Comparison of ENCODE assay signal across 8 cellular contexts in genomic region chr19:18999896-19000620, GRCh38. TPM values are rescaled to one million over a fixed set of nuclear protein-coding genes. Genes with fewer than 3 reads are reported as not detected.
A peak's percentile ranks its signal among the peaks of the same experiment; 100 is the strongest.
DNase-seq lines count a peak whose midpoint lies in the region; ATAC-seq, FAIRE-seq and TF ChIP-seq lines count a peak whose summit lies in the region.

No MANE protein-coding gene starts in this region.

- peak overlapping the region in 9 of 11 experiments; percentile 10 to 54 (median 24); a peak in 12 of 22 replicates for H3K9ac ChIP-seq in BLaER1 treated with 17β-estradiol and CSF1 and Interleukin-3, amounts not matched to agents 10 nM and 100 nM
- H3K9ac ChIP-seq in K562 (ENCODE audit: insufficient read depth in 1 of 2, low read depth in 2 of 2, low read length in 2 of 2) (no peak overlapping the region), HepG2 (ENCODE audit: insufficient read depth, low read depth, low read length) (no peak overlapping the region), trophoblast cell (ENCODE audit: low read length) (no peak overlapping the region)

- peak overlapping the region; percentile 42 to 91 (median 77) for H3K4me2 ChIP-seq in BLaER1 treated with 17β-estradiol and CSF1 and Interleukin-3, amounts not matched to agents 10 nM and 100 nM
- H3K4me2 ChIP-seq in K562 (ENCODE audit: insufficient read depth, low read length) (no peak overlapping the region), HepG2 (ENCODE audit: low read depth, low read length) (no peak overlapping the region), trophoblast cell (ENCODE audit: low read length) (no peak overlapping the region)

- H3K23ac ChIP-seq in trophoblast cell (ENCODE audit: low read length): no peak overlapping the region

- peak; percentile 53 for ATAC-seq in K562
- peak; percentile 58 for ATAC-seq in HepG2
- ATAC-seq in omental fat pad (ENCODE audit: low FRiP score): no peak

- CTCF ChIA-PET in HEK293 (lab: Yijun Ruan, JAX) (interaction anchor here (0.6 to 2.6 kb wide), 4 partner anchors 14 to 724 kb away, joined by 3 to 11 read pairs (median 4); no protein-coding TSS in a partner anchor), K562 (lab: Yijun Ruan, JAX; ENCODE audit: low intra/inter-chr PET ratio) (interaction anchor here (0.6 kb wide), 1 partner anchor 169 kb away, joined by 4 read pairs; no protein-coding TSS in a partner anchor), HepG2 (lab: Yijun Ruan, JAX; ENCODE audit: low intra/inter-chr PET ratio, low total read pairs) (no interaction called here)

- no peak for TF ChIP-seq POLR2A in K562 (conservative IDR thresholded peaks at IDR 0.05)
- TF ChIP-seq POLR2A in HepG2 (IDR thresholded peaks at IDR 0.05; ENCODE audit: insufficient read depth in 1 of 2, low read depth in 2 of 2, low read length in 2 of 2): no peak

- H2AFZ ChIP-seq in K562 (ENCODE audit: low read depth, low read length): no peak overlapping the region
- no peak overlapping the region for H2AFZ ChIP-seq in HepG2 (ENCODE audit: low read length)
- no peak overlapping the region for H2AFZ ChIP-seq in trophoblast cell (ENCODE audit: insufficient read depth, low read length, poor library complexity)

- FAIRE-seq in K562 (lab: Jason Lieb, UNC) (no peak), HepG2 (lab: Jason Lieb, UNC) (no peak)

- in situ Hi-C loops in K562 (cut with MboI) (no loop called here), HepG2 (cut with HindIII; ENCODE audit: extremely low pct_ligation_motif_present, low pct_unique_long_range_greater_than_20kb) (no loop called here)

- no peak overlapping the region for H3K4ac ChIP-seq in trophoblast cell (ENCODE audit: low read depth, low read length)

- DNase-seq in K562 (ENCODE audit: extremely low read depth in 1 of 4, low spot score in 3 of 4) (no peak), HepG2 (ENCODE audit: low spot score) (no peak), trophoblast cell (no peak), germinal center (ENCODE audit: low spot score) (no peak), D341Med (ENCODE audit: low spot score) (no peak), omental fat pad (ENCODE audit: low spot score) (no peak)

- H4K8ac ChIP-seq in trophoblast cell (ENCODE audit: low read depth, low read length): no peak overlapping the region

- BruUV-seq in K562 (replicated peaks; lab: Mats Ljungman, UMichigan): no TSS peak
- BruUV-seq in HepG2 (replicated peaks; lab: Mats Ljungman, UMichigan): no TSS peak

- no peak overlapping the region for H2BK12ac ChIP-seq in trophoblast cell (ENCODE audit: low read length)

- WGBS in K562 (ENCODE audit: insufficient coverage, low coverage, missing lambda C conversion rate): 79% methylated on average over 11 of the region's 11 CpGs
- WGBS in HepG2 (ENCODE audit: low lambda C conversion rate): 94% methylated on average over 11 of the region's 11 CpGs
- WGBS in trophoblast cell (ENCODE audit: extremely low coverage, insufficient coverage, insufficient read length): no CpG with 5 or more reads among the region's 11 CpGs

- H3K27ac ChIP-seq in BLaER1 treated with 17β-estradiol and CSF1 and Interleukin-3, amounts not matched to agents 10 nM and 100 nM: peak overlapping the region in 4 of 11 experiments; percentile 15 to 56 (median 38); a peak in 4 of 22 replicates
- H3K27ac ChIP-seq in HEK293 (ENCODE audit: extremely low read depth, low read depth, low read length) (no peak overlapping the region), K562 (ENCODE audit: extremely low read depth, low read depth, low read length) (no peak overlapping the region), HepG2 (ENCODE audit: extremely low read length, insufficient read depth, low read length) (no peak overlapping the region), trophoblast cell (ENCODE audit: low read depth, low read length) (no peak overlapping the region)

- TF ChIP-seq CTCF in HEK293 (tag by site-specific recombination; IDR thresholded peaks at IDR 0.05) (no peak), K562 (IDR thresholded peaks at IDR 0.05 in 2 of 3, conservative IDR thresholded peaks at IDR 0.05 in 1 of 3; ENCODE audit: insufficient read depth in 2 of 3, low read depth in 1 of 3, low read length in 3 of 3) (peak; percentile 32 to 43 (median 33); a peak in 4 of 6 replicates), HepG2 (CRISPR knock-in tag; IDR thresholded peaks at IDR 0.05) (peak; percentile 43), omental fat pad (IDR thresholded peaks at IDR 0.05) (no peak)

- POLR2A ChIA-PET in HEK293 (lab: Yijun Ruan, JAX) (no interaction called here), K562 (lab: Yijun Ruan, JAX) (interaction anchor here (0.5 to 1.6 kb wide), 5 partner anchors 13 to 250 kb away, joined by 3 to 7 read pairs (median 3); no protein-coding TSS in a partner anchor), HepG2 (lab: Yijun Ruan, JAX) (no interaction called here)

- no peak overlapping the region for H4K91ac ChIP-seq in trophoblast cell (ENCODE audit: low read depth, low read length)

- no peaks in the 10 kb centered on the region for H3K79me1 ChIP-seq in trophoblast cell (ENCODE audit: low read length)

- no peak overlapping the region for H2BK120ac ChIP-seq in trophoblast cell (ENCODE audit: insufficient read depth, low read length, poor library complexity)

- intact Hi-C loops in K562 (cut with micrococcal nuclease) (loop anchor here (5.0 kb wide), 1 partner anchor 137 kb away; the partner anchor contains the start of gene TMEM161A), HepG2 (cut with micrococcal nuclease; ENCODE audit: unreplicated experiment) (no loop called here)

- no peaks in the 10 kb centered on the region for H3K9me3 ChIP-seq in BLaER1 treated with 17β-estradiol and CSF1 and Interleukin-3, amounts not matched to agents 10 nM and 100 nM (replicated peaks in 1 of 11)
- H3K9me3 ChIP-seq in HEK293 (ENCODE audit: control insufficient read depth, insufficient read depth, low read depth, low read length): no peaks in the 10 kb centered on the region
- no peaks in the 10 kb centered on the region for H3K9me3 ChIP-seq in K562 (replicated peaks; ENCODE audit: control insufficient read depth, insufficient read depth, low read depth, low read length)
- no peaks in the 10 kb centered on the region for H3K9me3 ChIP-seq in HepG2 (ENCODE audit: low read length)
- H3K9me3 ChIP-seq in trophoblast cell (ENCODE audit: insufficient read depth, low read depth, low read length): no peaks in the 10 kb centered on the region

- TF ChIP-seq EP300 in K562 (IDR thresholded peaks at IDR 0.05; ENCODE audit: low read length) (no peak), HepG2 (IDR thresholded peaks at IDR 0.05; ENCODE audit: low read depth in 2 of 2, low read length in 2 of 2) (no peak), HepG2 (CRISPR knock-in tag; IDR thresholded peaks at IDR 0.05; ENCODE audit: borderline replicate concordance) (no peak)

- peaks cover 4% of the 10 kb centered on the region for H3K9me1 ChIP-seq in K562 (ENCODE audit: control insufficient read depth, insufficient read depth, low read length)

- peaks cover 32 to 50% (median 43%) of the 10 kb centered on the region in 10 experiments for H3K4me1 ChIP-seq in BLaER1 treated with 17β-estradiol and CSF1 and Interleukin-3, amounts not matched to agents 10 nM and 100 nM
- H3K4me1 ChIP-seq in HEK293 (ENCODE audit: control insufficient read depth, insufficient read depth, low read length) (no peaks in the 10 kb centered on the region), K562 (replicated peaks in 1 of 2; ENCODE audit: control insufficient read depth in 2 of 2, insufficient read depth in 2 of 2, low read length in 2 of 2) (no peaks in the 10 kb centered on the region), HepG2 (ENCODE audit: insufficient read depth, low read length) (no peaks in the 10 kb centered on the region), trophoblast cell (ENCODE audit: control insufficient read depth in 1 of 2, insufficient read depth in 2 of 2, low read length in 2 of 2) (no peaks in the 10 kb centered on the region)

- H3K14ac ChIP-seq in trophoblast cell (ENCODE audit: low read length): no peak overlapping the region

- H3K4me3 ChIP-seq in BLaER1 treated with 17β-estradiol and CSF1 and Interleukin-3, amounts not matched to agents 10 nM and 100 nM: no peak overlapping the region
- H3K4me3 ChIP-seq in HEK293 (ENCODE audit: low read depth, low read length) (no peak overlapping the region), K562 (no peak overlapping the region), HepG2 (replicated peaks in 1 of 3; ENCODE audit: insufficient read depth in 1 of 3, low read depth in 2 of 3, low read length in 3 of 3) (no peak overlapping the region), trophoblast cell (ENCODE audit: low read depth, low read length) (no peak overlapping the region)

- TF ChIP-seq RAD21 in K562 (CRISPR knock-in tag; conservative IDR thresholded peaks at IDR 0.05 in 1 of 2, IDR thresholded peaks at IDR 0.05 in 1 of 2) (no peak), HepG2 (CRISPR knock-in tag; IDR thresholded peaks at IDR 0.05) (no peak)

- no peaks in the 10 kb centered on the region for H3K27me3 ChIP-seq in BLaER1 treated with 17β-estradiol and CSF1 and Interleukin-3, amounts not matched to agents 10 nM and 100 nM
- H3K27me3 ChIP-seq in K562 (ENCODE audit: control insufficient read depth in 2 of 2, insufficient read depth in 2 of 2, low read length in 2 of 2) (no peaks in the 10 kb centered on the region), HepG2 (ENCODE audit: control insufficient read depth in 1 of 2, insufficient read depth in 2 of 2, low read length in 2 of 2) (no peaks in the 10 kb centered on the region), trophoblast cell (ENCODE audit: insufficient read depth, low read length) (no peaks in the 10 kb centered on the region)

- peaks cover 70 to 100% (median 85%) of the 10 kb centered on the region in 11 experiments for H3K36me3 ChIP-seq in BLaER1 treated with 17β-estradiol and CSF1 and Interleukin-3, amounts not matched to agents 10 nM and 100 nM
- peaks cover 49 to 87% of the 10 kb centered on the region in 2 experiments for H3K36me3 ChIP-seq in HEK293 (ENCODE audit: control insufficient read depth in 2 of 2, insufficient read depth in 1 of 2, low read length in 2 of 2)
- peaks cover 94% of the 10 kb centered on the region for H3K36me3 ChIP-seq in K562 (ENCODE audit: control insufficient read depth, insufficient read depth, low read length)
- H3K36me3 ChIP-seq in HepG2 (replicated peaks in 1 of 2; ENCODE audit: control insufficient read depth in 1 of 2, insufficient read depth in 2 of 2, low read length in 2 of 2): peaks cover 33 to 74% of the 10 kb centered on the region in 2 experiments
- H3K36me3 ChIP-seq in trophoblast cell (ENCODE audit: control insufficient read depth in 1 of 2, insufficient read depth in 2 of 2, low read length in 2 of 2): peaks cover 51 to 64% of the 10 kb centered on the region in 2 experiments

- H3K79me2 ChIP-seq in K562 (ENCODE audit: control insufficient read depth, insufficient read depth, low read length): no peaks in the 10 kb centered on the region
- H3K79me2 ChIP-seq in HepG2 (ENCODE audit: insufficient read depth, low read length): no peaks in the 10 kb centered on the region
- H3K79me2 ChIP-seq in trophoblast cell (ENCODE audit: control insufficient read depth, insufficient read depth, low read length, poor library complexity): no peaks in the 10 kb centered on the region

- H3K18ac ChIP-seq in trophoblast cell (ENCODE audit: low read length): no peak overlapping the region

- no peak overlapping the region for H4K12ac ChIP-seq in trophoblast cell (ENCODE audit: low read depth, low read length)

- peaks cover 39 to 100% (median 91%) of the 10 kb centered on the region in 11 experiments for H4K20me1 ChIP-seq in BLaER1 treated with 17β-estradiol and CSF1 and Interleukin-3, amounts not matched to agents 10 nM and 100 nM
- H4K20me1 ChIP-seq in K562 (replicated peaks; ENCODE audit: control insufficient read depth, insufficient read depth, low read length) (peaks cover 3% of the 10 kb centered on the region; the same call in 1 of the 2 replicates), HepG2 (ENCODE audit: insufficient read depth, low read length) (no peaks in the 10 kb centered on the region)

- H2AK5ac ChIP-seq in trophoblast cell (ENCODE audit: low read length): no peak overlapping the region

- H2BK5ac ChIP-seq in trophoblast cell (ENCODE audit: low read depth, low read length, poor library complexity): no peak overlapping the region

RNA-seq across cellular contexts. Expression of gene SUGP2, which starts 33.3 kb away (rescaled TPM):
- 383 and 414 TPM in 2 replicates for total RNA-seq in K562 (2011; cell fraction: chromatin; rRNA removed; ENCODE audit: low replicate concordance)
- 210 and 215 TPM in 2 replicates for total RNA-seq in K562 (2011; cell fraction: nucleolus; rRNA removed)
- 214 and 219 TPM in 2 replicates for total RNA-seq in K562 (2011; cell fraction: nucleoplasm; rRNA removed)
- total RNA-seq in K562 (2014; rRNA removed): 50.6 and 61.7 TPM in 2 replicates
- 63.1 and 70.8 TPM in 2 replicates for total RNA-seq in K562 (2014; rRNA removed; fragmentation: Illumina TruSeq; extraction: Trizol)
- total RNA-seq in K562 (2015; rRNA removed; fragmentation: Illumina TruSeq; extraction: Trizol): 60.5 and 61.8 TPM in 2 replicates
- 96.4 and 97.5 TPM in 2 replicates for total RNA-seq in K562 (2021)
- polyA plus RNA-seq in K562 (2011; rRNA removed): 101 and 135 TPM in 2 replicates
- 49.7 and 83.6 TPM in 2 replicates for polyA plus RNA-seq in K562 (2011; cell fraction: cytosol; rRNA removed)
- polyA plus RNA-seq in K562 (2011; cell fraction: nucleus; rRNA removed): 318 and 368 TPM in 2 replicates
- 73.8 and 103 TPM in 2 replicates for polyA plus RNA-seq in K562 (2012)
- polyA plus RNA-seq in K562 (2014; fragmentation: Illumina TruSeq; extraction: Trizol): 82.8 and 89.9 TPM in 2 replicates
- polyA plus RNA-seq in K562 (2014; fragmentation: Nextera tagmentation; extraction: Ambion mirVana): 10 to 100 TPM; 13.1 to 22.6 TPM
- polyA plus RNA-seq in K562 (2014; rRNA removed): 93.0 and 120 TPM in 2 replicates
- 58.5 and 77.2 TPM in 2 replicates for polyA minus RNA-seq in K562 (2011; rRNA and poly(A)+ RNA removed)
- polyA minus RNA-seq in K562 (2011; cell fraction: cytosol; rRNA and poly(A)+ RNA removed): 32.1 and 32.5 TPM in 2 replicates
- 80.9 and 135 TPM in 2 replicates for polyA minus RNA-seq in K562 (2011; cell fraction: nucleus; rRNA and poly(A)+ RNA removed)
- total RNA-seq in HepG2 (2016; rRNA removed; fragmentation: Illumina TruSeq; extraction: Trizol): 32.3 and 40.6 TPM in 2 replicates
- total RNA-seq in HepG2 (2016; cell fraction: cytosol; rRNA removed; fragmentation: Illumina TruSeq; extraction: Trizol; ENCODE audit: low read depth): 8.1 and 8.7 TPM in 2 replicates
- total RNA-seq in HepG2 (2016; cell fraction: insoluble cytoplasmic fraction; rRNA removed; fragmentation: Illumina TruSeq; extraction: Trizol): 29.8 and 39.5 TPM in 2 replicates
- 16.1 and 16.4 TPM in 2 replicates for total RNA-seq in HepG2 (2016; cell fraction: membrane; rRNA removed; fragmentation: Illumina TruSeq; extraction: Trizol)
- 43.7 and 52.4 TPM in 2 replicates for total RNA-seq in HepG2 (2016; cell fraction: nucleus; rRNA removed; fragmentation: Illumina TruSeq; extraction: Trizol)
- 57.7 and 63.4 TPM in 2 replicates for polyA plus RNA-seq in HepG2 (2011; rRNA removed)
- polyA plus RNA-seq in HepG2 (2011; cell fraction: cytosol; rRNA removed): 18.7 and 22.9 TPM in 2 replicates
- 189 and 204 TPM in 2 replicates for polyA plus RNA-seq in HepG2 (2011; cell fraction: nucleus; rRNA removed)
- polyA plus RNA-seq in HepG2 (2012): 38.0 and 52.7 TPM in 2 replicates
- polyA plus RNA-seq in HepG2 (2016; cell fraction: cytosol; fragmentation: Illumina TruSeq; extraction: Trizol; ENCODE audit: low read depth): 3.7 and 4.4 TPM in 2 replicates
- polyA plus RNA-seq in HepG2 (2016; cell fraction: insoluble cytoplasmic fraction; fragmentation: Illumina TruSeq; extraction: Trizol; ENCODE audit: low read depth): 29.6 and 32.8 TPM in 2 replicates
- 7.8 and 9.8 TPM in 2 replicates for polyA plus RNA-seq in HepG2 (2016; cell fraction: membrane; fragmentation: Illumina TruSeq; extraction: Trizol; ENCODE audit: low read depth)
- polyA plus RNA-seq in HepG2 (2016; cell fraction: nucleus; fragmentation: Illumina TruSeq; extraction: Trizol; ENCODE audit: insufficient read depth, low read depth): 163 and 186 TPM in 2 replicates
- 19.2 and 29.3 TPM in 2 replicates for polyA minus RNA-seq in HepG2 (2011; rRNA and poly(A)+ RNA removed; ENCODE audit: low replicate concordance)
- polyA minus RNA-seq in HepG2 (2011; cell fraction: cytosol; rRNA and poly(A)+ RNA removed): 10.2 and 13.3 TPM in 2 replicates
- polyA minus RNA-seq in HepG2 (2011; cell fraction: nucleus; rRNA and poly(A)+ RNA removed): 62.1 and 68.9 TPM in 2 replicates
- polyA plus RNA-seq in trophoblast cell (2013): 48.0 and 52.2 TPM in 2 replicates
- total RNA-seq in omental fat pad: 10 to 100 TPM; 30.3 to 54.5 (median 36.3) TPM

RNA-seq across cellular contexts. Expression of gene ARMC6, which starts 33.3 kb away (rescaled TPM):
- total RNA-seq in K562 (2011; cell fraction: chromatin; rRNA removed; ENCODE audit: low replicate concordance): 30.4 and 88.7 TPM in 2 replicates
- total RNA-seq in K562 (2011; cell fraction: nucleolus; rRNA removed): 63.9 and 75.1 TPM in 2 replicates
- 40.5 and 41.2 TPM in 2 replicates for total RNA-seq in K562 (2011; cell fraction: nucleoplasm; rRNA removed)
- total RNA-seq in K562 (2014; rRNA removed) (93.4 and 116 TPM in 2 replicates), K562 (2014; rRNA removed; fragmentation: Illumina TruSeq; extraction: Trizol) (25.9 and 40.9 TPM in 2 replicates), K562 (2015; rRNA removed; fragmentation: Illumina TruSeq; extraction: Trizol) (62.3 and 63.9 TPM in 2 replicates), K562 (2021) (69.2 and 73.4 TPM in 2 replicates), HepG2 (2016; rRNA removed; fragmentation: Illumina TruSeq; extraction: Trizol) (36.8 and 42.7 TPM in 2 replicates), omental fat pad (10 to 100 TPM; 16.9 to 39.5 (median 25.4) TPM)
- polyA plus RNA-seq in K562 (2011; rRNA removed) (38.1 and 47.1 TPM in 2 replicates), K562 (2014; fragmentation: Illumina TruSeq; extraction: Trizol) (63.6 and 75.5 TPM in 2 replicates), K562 (2014; fragmentation: Nextera tagmentation; extraction: Ambion mirVana) (1 to 10 TPM; 2.1 to 5.4 TPM), K562 (2014; rRNA removed) (65.4 and 76.3 TPM in 2 replicates), HepG2 (2011; rRNA removed) (16.2 and 24.6 TPM in 2 replicates)
- 48.2 and 88.3 TPM in 2 replicates for polyA plus RNA-seq in K562 (2011; cell fraction: cytosol; rRNA removed)
- polyA plus RNA-seq in K562 (2011; cell fraction: nucleus; rRNA removed): 48.6 and 65.2 TPM in 2 replicates
- 53.4 and 54.5 TPM in 2 replicates for polyA plus RNA-seq in K562 (2012)
- 23.4 and 39.5 TPM in 2 replicates for polyA minus RNA-seq in K562 (2011; rRNA and poly(A)+ RNA removed)
- 50.9 and 61.3 TPM in 2 replicates for polyA minus RNA-seq in K562 (2011; cell fraction: cytosol; rRNA and poly(A)+ RNA removed)
- polyA minus RNA-seq in K562 (2011; cell fraction: nucleus; rRNA and poly(A)+ RNA removed): 25.5 and 25.7 TPM in 2 replicates
- 11.2 and 13.0 TPM in 2 replicates for total RNA-seq in HepG2 (2016; cell fraction: cytosol; rRNA removed; fragmentation: Illumina TruSeq; extraction: Trizol; ENCODE audit: low read depth)
- 37.7 and 38.3 TPM in 2 replicates for total RNA-seq in HepG2 (2016; cell fraction: insoluble cytoplasmic fraction; rRNA removed; fragmentation: Illumina TruSeq; extraction: Trizol)
- total RNA-seq in HepG2 (2016; cell fraction: membrane; rRNA removed; fragmentation: Illumina TruSeq; extraction: Trizol): 20.4 and 23.6 TPM in 2 replicates
- total RNA-seq in HepG2 (2016; cell fraction: nucleus; rRNA removed; fragmentation: Illumina TruSeq; extraction: Trizol): 17.5 and 23.9 TPM in 2 replicates
- polyA plus RNA-seq in HepG2 (2011; cell fraction: cytosol; rRNA removed): 16.9 and 25.0 TPM in 2 replicates
- polyA plus RNA-seq in HepG2 (2011; cell fraction: nucleus; rRNA removed): 44.8 and 46.0 TPM in 2 replicates
- polyA plus RNA-seq in HepG2 (2012): 14.8 and 16.9 TPM in 2 replicates
- 10.0 and 10.8 TPM in 2 replicates for polyA plus RNA-seq in HepG2 (2016; cell fraction: cytosol; fragmentation: Illumina TruSeq; extraction: Trizol; ENCODE audit: low read depth)
- 33.4 and 39.5 TPM in 2 replicates for polyA plus RNA-seq in HepG2 (2016; cell fraction: insoluble cytoplasmic fraction; fragmentation: Illumina TruSeq; extraction: Trizol; ENCODE audit: low read depth)
- 14.7 and 16.1 TPM in 2 replicates for polyA plus RNA-seq in HepG2 (2016; cell fraction: membrane; fragmentation: Illumina TruSeq; extraction: Trizol; ENCODE audit: low read depth)
- 37.5 and 39.9 TPM in 2 replicates for polyA plus RNA-seq in HepG2 (2016; cell fraction: nucleus; fragmentation: Illumina TruSeq; extraction: Trizol; ENCODE audit: insufficient read depth, low read depth)
- polyA minus RNA-seq in HepG2 (2011; rRNA and poly(A)+ RNA removed; ENCODE audit: low replicate concordance): 71.3 and 80.9 TPM in 2 replicates
- polyA minus RNA-seq in HepG2 (2011; cell fraction: cytosol; rRNA and poly(A)+ RNA removed): 18.4 and 19.4 TPM in 2 replicates
- polyA minus RNA-seq in HepG2 (2011; cell fraction: nucleus; rRNA and poly(A)+ RNA removed): 14.0 and 15.2 TPM in 2 replicates
- polyA plus RNA-seq in trophoblast cell (2013): 9.8 and 10.7 TPM in 2 replicates

RNA-seq across cellular contexts. Expression of gene HOMER3, which starts 59.0 kb away (rescaled TPM):
- 9.9 and 22.2 TPM in 2 replicates for total RNA-seq in K562 (2011; cell fraction: chromatin; rRNA removed; ENCODE audit: low replicate concordance)
- 12.0 and 12.4 TPM in 2 replicates for total RNA-seq in K562 (2011; cell fraction: nucleolus; rRNA removed)
- 9.1 and 12.6 TPM in 2 replicates for total RNA-seq in K562 (2011; cell fraction: nucleoplasm; rRNA removed)
- 4.2 and 6.8 TPM in 2 replicates for total RNA-seq in K562 (2014; rRNA removed)
- 1.2 and 1.3 TPM in 2 replicates for total RNA-seq in K562 (2014; rRNA removed; fragmentation: Illumina TruSeq; extraction: Trizol)
- total RNA-seq in K562 (2015; rRNA removed; fragmentation: Illumina TruSeq; extraction: Trizol): 1.5 and 2.7 TPM in 2 replicates
- 3.4 and 4.1 TPM in 2 replicates for total RNA-seq in K562 (2021)
- polyA plus RNA-seq in K562 (2011; rRNA removed): 5.1 and 10.3 TPM in 2 replicates
- polyA plus RNA-seq in K562 (2011; cell fraction: cytosol; rRNA removed): 9.6 and 10.5 TPM in 2 replicates
- polyA plus RNA-seq in K562 (2011; cell fraction: nucleus; rRNA removed): 9.2 and 20.4 TPM in 2 replicates
- polyA plus RNA-seq in K562 (2012): 2.4 and 5.5 TPM in 2 replicates
- 2.9 and 4.7 TPM in 2 replicates for polyA plus RNA-seq in K562 (2014; fragmentation: Illumina TruSeq; extraction: Trizol)
- polyA plus RNA-seq in K562 (2014; fragmentation: Nextera tagmentation; extraction: Ambion mirVana): not detected
- polyA plus RNA-seq in K562 (2014; rRNA removed): 3.7 and 6.4 TPM in 2 replicates
- polyA minus RNA-seq in K562 (2011; rRNA and poly(A)+ RNA removed): 2.5 and 2.9 TPM in 2 replicates
- 3.3 and 6.9 TPM in 2 replicates for polyA minus RNA-seq in K562 (2011; cell fraction: cytosol; rRNA and poly(A)+ RNA removed)
- 3.4 and 8.3 TPM in 2 replicates for polyA minus RNA-seq in K562 (2011; cell fraction: nucleus; rRNA and poly(A)+ RNA removed)
- 16.0 and 21.3 TPM in 2 replicates for total RNA-seq in HepG2 (2016; rRNA removed; fragmentation: Illumina TruSeq; extraction: Trizol)
- total RNA-seq in HepG2 (2016; cell fraction: cytosol; rRNA removed; fragmentation: Illumina TruSeq; extraction: Trizol; ENCODE audit: low read depth): 26.4 and 33.2 TPM in 2 replicates
- 15.8 and 22.8 TPM in 2 replicates for total RNA-seq in HepG2 (2016; cell fraction: insoluble cytoplasmic fraction; rRNA removed; fragmentation: Illumina TruSeq; extraction: Trizol)
- total RNA-seq in HepG2 (2016; cell fraction: membrane; rRNA removed; fragmentation: Illumina TruSeq; extraction: Trizol): 34.4 and 37.9 TPM in 2 replicates
- total RNA-seq in HepG2 (2016; cell fraction: nucleus; rRNA removed; fragmentation: Illumina TruSeq; extraction: Trizol): 9.6 and 15.0 TPM in 2 replicates
- polyA plus RNA-seq in HepG2 (2011; rRNA removed): 27.3 and 33.7 TPM in 2 replicates
- polyA plus RNA-seq in HepG2 (2011; cell fraction: cytosol; rRNA removed): 17.2 and 24.7 TPM in 2 replicates
- polyA plus RNA-seq in HepG2 (2011; cell fraction: nucleus; rRNA removed): 44.4 and 50.4 TPM in 2 replicates
- polyA plus RNA-seq in HepG2 (2012): 9.2 and 17.6 TPM in 2 replicates
- 38.0 and 46.9 TPM in 2 replicates for polyA plus RNA-seq in HepG2 (2016; cell fraction: cytosol; fragmentation: Illumina TruSeq; extraction: Trizol; ENCODE audit: low read depth)
- 25.7 and 29.6 TPM in 2 replicates for polyA plus RNA-seq in HepG2 (2016; cell fraction: insoluble cytoplasmic fraction; fragmentation: Illumina TruSeq; extraction: Trizol; ENCODE audit: low read depth)
- polyA plus RNA-seq in HepG2 (2016; cell fraction: membrane; fragmentation: Illumina TruSeq; extraction: Trizol; ENCODE audit: low read depth): 45.5 and 48.8 TPM in 2 replicates
- 36.3 and 38.7 TPM in 2 replicates for polyA plus RNA-seq in HepG2 (2016; cell fraction: nucleus; fragmentation: Illumina TruSeq; extraction: Trizol; ENCODE audit: insufficient read depth, low read depth)
- 16.8 and 17.2 TPM in 2 replicates for polyA minus RNA-seq in HepG2 (2011; rRNA and poly(A)+ RNA removed; ENCODE audit: low replicate concordance)
- polyA minus RNA-seq in HepG2 (2011; cell fraction: cytosol; rRNA and poly(A)+ RNA removed): 3.6 and 6.2 TPM in 2 replicates
- polyA minus RNA-seq in HepG2 (2011; cell fraction: nucleus; rRNA and poly(A)+ RNA removed): 8.6 and 13.4 TPM in 2 replicates
- 29.5 and 31.8 TPM in 2 replicates for polyA plus RNA-seq in trophoblast cell (2013)
- total RNA-seq in omental fat pad: 10 to 100 TPM; 16.6 to 47.8 (median 40.6) TPM

Comparison
In these comparisons a context has a peak if more than half of its experiments do, and no peak if none do; other contexts are left out.
1. H3K4me2 ChIP-seq: peak in BLaER1 treated with 17β-estradiol and CSF1 and Interleukin-3, amounts not matched to agents 10 nM and 100 nM (11 of 11); none in K562 (single experiment), HepG2 (single experiment) and trophoblast cell (single experiment).
2. H3K9ac ChIP-seq: peak in BLaER1 treated with 17β-estradiol and CSF1 and Interleukin-3, amounts not matched to agents 10 nM and 100 nM (9 of 11); none in K562 (0 of 2), HepG2 (single experiment) and trophoblast cell (single experiment).
3. CTCF ChIP-seq: peak in K562 (3 of 3) and HepG2 (single experiment); none in HEK293 (single experiment) and omental fat pad (0 of 3).